8 cellular contexts compared by ENCODE assay signal in the genomic region with DNA sequence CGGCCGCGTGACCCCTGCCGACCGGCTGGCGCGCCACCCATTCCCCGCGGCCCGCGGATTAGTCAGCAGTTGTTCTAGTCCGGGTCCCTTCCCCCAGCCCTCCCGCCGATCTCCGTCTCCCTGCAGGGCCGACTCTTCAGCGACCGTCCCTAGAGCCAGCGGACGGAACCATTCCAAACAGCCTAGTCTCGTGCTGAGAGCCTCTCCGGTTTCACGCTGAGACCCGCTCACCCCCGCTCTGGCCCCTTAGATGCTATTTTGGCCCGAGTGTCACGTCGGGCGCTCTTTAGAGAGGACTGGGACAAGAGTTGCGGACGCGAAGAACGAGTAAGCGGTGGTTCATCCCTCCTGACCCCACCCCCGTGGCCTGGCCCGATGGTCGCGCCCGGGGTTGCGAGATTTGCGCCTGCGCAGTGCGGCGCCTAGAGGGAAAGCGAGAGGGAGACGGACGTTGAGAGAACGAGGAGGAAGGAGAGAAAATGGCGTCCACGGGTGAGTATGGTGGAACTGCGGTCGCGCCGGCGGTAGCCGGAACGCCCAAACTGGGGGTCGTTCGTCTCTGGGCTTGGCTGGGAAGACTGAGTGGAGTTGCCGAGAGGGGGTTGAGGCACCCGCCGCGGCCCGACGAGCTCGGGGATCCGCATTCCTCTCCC.
A peak's percentile ranks its signal among the peaks of the same experiment; 100 is the strongest.
DNase-seq lines count a peak whose midpoint lies in the region; ATAC-seq and TF ChIP-seq lines count a peak whose summit lies in the region.

A gene with protein sequence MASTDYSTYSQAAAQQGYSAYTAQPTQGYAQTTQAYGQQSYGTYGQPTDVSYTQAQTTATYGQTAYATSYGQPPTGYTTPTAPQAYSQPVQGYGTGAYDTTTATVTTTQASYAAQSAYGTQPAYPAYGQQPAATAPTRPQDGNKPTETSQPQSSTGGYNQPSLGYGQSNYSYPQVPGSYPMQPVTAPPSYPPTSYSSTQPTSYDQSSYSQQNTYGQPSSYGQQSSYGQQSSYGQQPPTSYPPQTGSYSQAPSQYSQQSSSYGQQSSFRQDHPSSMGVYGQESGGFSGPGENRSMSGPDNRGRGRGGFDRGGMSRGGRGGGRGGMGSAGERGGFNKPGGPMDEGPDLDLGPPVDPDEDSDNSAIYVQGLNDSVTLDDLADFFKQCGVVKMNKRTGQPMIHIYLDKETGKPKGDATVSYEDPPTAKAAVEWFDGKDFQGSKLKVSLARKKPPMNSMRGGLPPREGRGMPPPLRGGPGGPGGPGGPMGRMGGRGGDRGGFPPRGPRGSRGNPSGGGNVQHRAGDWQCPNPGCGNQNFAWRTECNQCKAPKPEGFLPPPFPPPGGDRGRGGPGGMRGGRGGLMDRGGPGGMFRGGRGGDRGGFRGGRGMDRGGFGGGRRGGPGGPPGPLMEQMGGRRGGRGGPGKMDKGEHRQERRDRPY (plus strand): TSS at position 411 of the 653 bp plus-strand sequence. CDS start 69 bp downstream, at position 480.
A gene (minus strand): TSS at position 124 of the 653 bp plus-strand sequence. CDS start 2,355 bp downstream, outside the sequence.

- ATAC-seq in GM19035 (IDR thresholded peaks at IDR 0.05; ENCODE audit: unreplicated experiment) (peak; percentile 80), HG03342 (IDR thresholded peaks at IDR 0.05; ENCODE audit: unreplicated experiment) (peak; percentile 66)

- TF ChIP-seq CTCF in AG09309 (IDR thresholded peaks at IDR 0.05; ENCODE audit: control insufficient read depth, insufficient read depth, low read depth, low read length, missing control alignments), result no peak

- DNase-seq in AG09309 (ENCODE audit: low read depth) (peak; percentile 93), NCI-H446 (lab: John Stamatoyannopoulos, UW) (peak; percentile 98), iris pigment epithelial cell (ENCODE audit: low read depth) (peak; percentile 98)
- DNase-seq in activated CD4-positive, CD25-positive, alpha-beta regulatory T cell treated with anti-CD3 and anti-CD28 coated beads, Interleukin-2, amount 50 U/mL, for 16 hours (ENCODE audit: low read depth, low spot score), result peak; percentile 94
- DNase-seq in central memory CD4-positive, alpha-beta T cell, result peak; percentile 95
- DNase-seq in stimulated activated CD4-positive, alpha-beta T cell treated with anti-CD3 and anti-CD28 coated beads, Interleukin-12 subunit alpha, Interleukin-12 subunit beta, amount 100 ng/mL, for 24 hours (ENCODE audit: low read depth in 2 of 2), result peak; percentile 91 to 92

- peak within 1 kb of the TSS; percentile 86 for H3K4me3 ChIP-seq in AG09309 (ENCODE audit: control insufficient read depth, low read depth, low read length)

Comparison
In these comparisons a context has a peak if more than half of its experiments do, and no peak if none do; other contexts are left out.
1. Peak in every context shown above with its lines: DNase-seq, ATAC-seq and H3K4me3 ChIP-seq.